Comparison of ENCODE assay signal across 8 cellular contexts in the genomic region with DNA sequence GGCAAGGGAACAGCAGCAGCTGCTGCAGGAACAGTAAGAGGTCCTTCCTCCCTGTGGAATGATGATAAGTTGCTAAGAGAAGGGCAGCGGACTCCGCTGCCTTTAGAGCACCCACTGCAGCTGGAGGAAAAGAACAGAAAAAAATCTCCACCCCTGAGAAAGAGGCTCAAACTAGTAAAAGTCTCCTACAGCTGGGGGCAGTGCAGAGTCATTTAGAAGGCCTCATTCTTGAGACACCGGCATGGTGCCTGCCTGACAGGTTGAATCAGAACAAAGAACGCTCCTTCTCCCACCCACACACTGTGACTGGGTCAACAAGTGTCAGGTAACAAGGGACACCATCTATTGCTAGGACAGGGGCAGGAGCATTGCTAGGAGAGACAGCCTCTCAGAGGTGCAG.
DNase-seq lines count a peak whose midpoint lies in the region; ATAC-seq and TF ChIP-seq lines count a peak whose summit lies in the region.

No MANE protein-coding gene starts in this region.

- TF ChIP-seq POLR2A in IMR-90 (IDR thresholded peaks at IDR 0.05; ENCODE audit: low read depth, low read length) (no peak), transverse colon (IDR thresholded peaks at IDR 0.05) (no peak)

- no peak overlapping the region for H3K18ac ChIP-seq in IMR-90 (ENCODE audit: low read depth, low read length)

- H3K23ac ChIP-seq in IMR-90 (ENCODE audit: low read depth, low read length): no peak overlapping the region

- no peaks in the 10 kb centered on the region for H3K9me1 ChIP-seq in IMR-90 (ENCODE audit: insufficient read depth, low read length)

- H3K14ac ChIP-seq in IMR-90 (replicated peaks; ENCODE audit: low read depth, low read length): no peak overlapping the region

- WGBS in IMR-90 (ENCODE audit: extremely low coverage in 2 of 2, insufficient read length in 1 of 2), 2 experiments: no CpG with 5 or more reads among the region's 4 CpGs
- 30 to 35% methylated on average over 4 of the region's 4 CpGs for WGBS in transverse colon (ENCODE audit: low coverage in 1 of 2), 2 donors

- no peak overlapping the region for H4K5ac ChIP-seq in IMR-90 (ENCODE audit: low read depth, low read length)

- no peak overlapping the region for H3K4ac ChIP-seq in IMR-90 (ENCODE audit: low read depth, low read length)

- H2AFZ ChIP-seq in IMR-90 (replicated peaks; ENCODE audit: low read length, poor library complexity): peak overlapping the region; percentile 19
- no peak overlapping the region for H2AFZ ChIP-seq in neural cell (ENCODE audit: low read depth, low read length)

- H3K4me1 ChIP-seq in IMR-90 (ENCODE audit: control insufficient read depth, insufficient read depth, low read length) (no peaks in the 10 kb centered on the region), transverse colon (no peaks in the 10 kb centered on the region)

- H3F3A ChIP-seq in neural cell (ENCODE audit: insufficient read depth, low read length, poor library complexity, severe bottlenecking): no peaks in the 10 kb centered on the region

- DNase-seq in GM10248 (ENCODE audit: extremely low spot score) (peak; percentile 58), IMR-90 (no peak), amniotic epithelial cell (ENCODE audit: low read depth) (peak; percentile 4), hypothalamus (lab: John Stamatoyannopoulos, UW) (no peak), transverse colon (no peak)

- in situ Hi-C loops in IMR-90 (cut with MboI; ENCODE audit: low sequenced_read_pairs) (no loop called here), transverse colon (cut with MboI; ENCODE audit: low pct_ligation_motif_present in 1 of 4, low pct_unique_long_range_greater_than_20kb in 1 of 4, low sequenced_read_pairs in 3 of 4) (no loop called here)

- H3K9me3 ChIP-seq in IMR-90 (ENCODE audit: control insufficient read depth, insufficient read depth, low read length) (no peaks in the 10 kb centered on the region), neural cell (ENCODE audit: low read length) (no peaks in the 10 kb centered on the region), transverse colon (no peaks in the 10 kb centered on the region)

- TF ChIP-seq CTCF in GM10248 (IDR thresholded peaks at IDR 0.05; ENCODE audit: control extremely low read depth, extremely low read depth, low read depth, missing control alignments) (peak; percentile 42), IMR-90 (conservative IDR thresholded peaks at IDR 0.05; ENCODE audit: low read depth, low read length) (0 out of 2 replicates have a peak, but pooled peaks have one; percentile 19), neural cell (IDR thresholded peaks at IDR 0.05; ENCODE audit: poor library complexity, severe bottlenecking) (peak; percentile 40), transverse colon (IDR thresholded peaks at IDR 0.05) (peak in 1 of 5 experiments; percentile 7)

- TF ChIP-seq RAD21 in IMR-90 (IDR thresholded peaks at IDR 0.05; ENCODE audit: low read length) (no peak), neural cell (conservative IDR thresholded peaks at IDR 0.05) (peak; percentile 27)

- H2BK20ac ChIP-seq in IMR-90 (ENCODE audit: low read depth, low read length): no peak overlapping the region

- H3K56ac ChIP-seq in IMR-90 (ENCODE audit: extremely low read depth, insufficient read depth, low read length): no peak overlapping the region

- dilution Hi-C loops in IMR-90 (cut with HindIII; ENCODE audit: low sequenced_read_pairs, unreplicated experiment): no loop called here

- H3K9me2 ChIP-seq in neural cell (ENCODE audit: insufficient read depth, low read length): no peaks in the 10 kb centered on the region

- H3K79me2 ChIP-seq in neural cell (replicated peaks; ENCODE audit: insufficient read depth, low read length): no peaks in the 10 kb centered on the region

- H4K20me1 ChIP-seq in IMR-90 (ENCODE audit: insufficient read depth, low read length): no peaks in the 10 kb centered on the region
- H4K20me1 ChIP-seq in neural cell (ENCODE audit: insufficient read depth): no peaks in the 10 kb centered on the region

- no peak overlapping the region for H2AK9ac ChIP-seq in IMR-90 (replicated peaks; ENCODE audit: low read depth, low read length, poor library complexity)

- TF ChIP-seq EP300 in neural cell (conservative IDR thresholded peaks at IDR 0.05; ENCODE audit: poor library complexity, severe bottlenecking): no peak
- no peak for TF ChIP-seq EP300 in transverse colon (IDR thresholded peaks at IDR 0.05; ENCODE audit: low read depth)

- CTCF ChIA-PET in GM10248 (lab: Yijun Ruan, JAX) (interaction anchor here (0.7 to 1.8 kb wide), 13 partner anchors 9 to 369 kb away, joined by 3 to 8 read pairs (median 4); no protein-coding TSS in a partner anchor), IMR-90 (lab: Yijun Ruan, JAX) (interaction anchor here (2.4 kb wide), 1 partner anchor 9 kb away, joined by 15 read pairs; no protein-coding TSS in a partner anchor)

- no peak overlapping the region for H2BK120ac ChIP-seq in IMR-90 (ENCODE audit: low read depth, low read length)

- H4K8ac ChIP-seq in IMR-90 (ENCODE audit: low read depth in 2 of 2, low read length in 2 of 2): no peak overlapping the region

- BruUV-seq in IMR-90 (replicated peaks; lab: Mats Ljungman, UMichigan): no TSS peak

- H3K27ac ChIP-seq in IMR-90 (ENCODE audit: insufficient read depth, low read length) (no peak overlapping the region), neural cell (ENCODE audit: low read length) (no peak overlapping the region), transverse colon (no peak overlapping the region)

- no peak overlapping the region for H4K91ac ChIP-seq in IMR-90 (ENCODE audit: insufficient read depth, low read depth, low read length)

- H3K27me3 ChIP-seq in IMR-90 (ENCODE audit: control insufficient read depth, insufficient read depth, low read length): no peaks in the 10 kb centered on the region
- no peaks in the 10 kb centered on the region for H3K27me3 ChIP-seq in neural cell (ENCODE audit: insufficient read depth, low read depth, low read length)
- H3K27me3 ChIP-seq in transverse colon: no peaks in the 10 kb centered on the region

- H2BK15ac ChIP-seq in IMR-90 (ENCODE audit: low read depth, low read length): no peak overlapping the region

- H3K9ac ChIP-seq in IMR-90 (ENCODE audit: low read depth, low read length) (no peak overlapping the region), neural cell (ENCODE audit: low read length) (no peak overlapping the region)

- no peak for ATAC-seq in IMR-90 (ENCODE audit: low read depth)
- ATAC-seq in GM18502 (IDR thresholded peaks at IDR 0.05; ENCODE audit: poor library complexity, unreplicated experiment): no peak
- no peak for ATAC-seq in GM18873 (IDR thresholded peaks at IDR 0.05; ENCODE audit: low FRiP score, unreplicated experiment)

- no peaks in the 10 kb centered on the region for H3K79me1 ChIP-seq in IMR-90 (ENCODE audit: low read depth in 1 of 2, low read length in 2 of 2)

- POLR2A ChIA-PET in GM10248 (lab: Yijun Ruan, JAX): no interaction called here
- POLR2A ChIA-PET in IMR-90 (lab: Charles Lee; ENCODE audit: unreplicated experiment): no interaction called here

- H2AK5ac ChIP-seq in IMR-90 (ENCODE audit: low read depth, low read length): no peak overlapping the region

- no peak overlapping the region for H2BK5ac ChIP-seq in IMR-90 (ENCODE audit: low read depth, low read length, poor library complexity, severe bottlenecking)

- intact Hi-C loops in IMR-90 (cut with micrococcal nuclease) (loop anchor here (10.0 kb wide), 1 partner anchor 254 kb away; the partner anchor contains the start of gene ANO10), transverse colon (cut with DNase I; ENCODE audit: low total_unique reads) (no loop called here)

- H3K4me3 ChIP-seq in IMR-90 (ENCODE audit: insufficient read depth, low read depth, low read length) (no peak overlapping the region), neural cell (ENCODE audit: low read length) (no peak overlapping the region), transverse colon (no peak overlapping the region)

- H3K4me2 ChIP-seq in IMR-90 (ENCODE audit: low read depth, low read length) (no peak overlapping the region), neural cell (ENCODE audit: low read length) (no peak overlapping the region)

- H3K36me3 ChIP-seq in IMR-90 (ENCODE audit: control insufficient read depth, insufficient read depth, low read length) (no peaks in the 10 kb centered on the region), neural cell (ENCODE audit: insufficient read depth, low read length) (no peaks in the 10 kb centered on the region), transverse colon (no peaks in the 10 kb centered on the region)

TF ChIP-seq in IMR-90, 13 proteins besides CTCF, POLR2A, EP300 and RAD21 (continues in another document):
- TF ChIP-seq NFE2L2 (IDR thresholded peaks at IDR 0.05; ENCODE audit: low read depth, low read length) (no peak), MXI1 (IDR thresholded peaks at IDR 0.05; ENCODE audit: borderline replicate concordance, low read depth, low read length) (no peak), RFX5 (IDR thresholded peaks at IDR 0.05; ENCODE audit: low read depth, low read length) (no peak), SMC3 (IDR thresholded peaks at IDR 0.05; ENCODE audit: low read depth, low read length) (no peak), FOS (IDR thresholded peaks at IDR 0.05; ENCODE audit: low read depth, low read length) (no peak), BHLHE40 (IDR thresholded peaks at IDR 0.05; ENCODE audit: low read depth, low read length) (no peak), CHD1 (IDR thresholded peaks at IDR 0.05; ENCODE audit: low read depth, low read length) (no peak)

TF ChIP-seq in neural cell, 6 proteins besides CTCF, POLR2A, EP300 and RAD21:
- peak; percentile 17 for TF ChIP-seq SMC3 (conservative IDR thresholded peaks at IDR 0.05; ENCODE audit: poor library complexity)
- TF ChIP-seq TAF1 (IDR thresholded peaks at IDR 0.05; ENCODE audit: low read depth): no peak

Comparison
In these comparisons a context has a peak if more than half of its experiments do, and no peak if none do; other contexts are left out.
1. DNase-seq: peak in GM10248 (single experiment) and amniotic epithelial cell (single experiment); none in IMR-90 (single experiment), hypothalamus (0 of 51) and transverse colon (single experiment).